Comparison of ENCODE assay signal across 8 cellular contexts in the genomic region with DNA sequence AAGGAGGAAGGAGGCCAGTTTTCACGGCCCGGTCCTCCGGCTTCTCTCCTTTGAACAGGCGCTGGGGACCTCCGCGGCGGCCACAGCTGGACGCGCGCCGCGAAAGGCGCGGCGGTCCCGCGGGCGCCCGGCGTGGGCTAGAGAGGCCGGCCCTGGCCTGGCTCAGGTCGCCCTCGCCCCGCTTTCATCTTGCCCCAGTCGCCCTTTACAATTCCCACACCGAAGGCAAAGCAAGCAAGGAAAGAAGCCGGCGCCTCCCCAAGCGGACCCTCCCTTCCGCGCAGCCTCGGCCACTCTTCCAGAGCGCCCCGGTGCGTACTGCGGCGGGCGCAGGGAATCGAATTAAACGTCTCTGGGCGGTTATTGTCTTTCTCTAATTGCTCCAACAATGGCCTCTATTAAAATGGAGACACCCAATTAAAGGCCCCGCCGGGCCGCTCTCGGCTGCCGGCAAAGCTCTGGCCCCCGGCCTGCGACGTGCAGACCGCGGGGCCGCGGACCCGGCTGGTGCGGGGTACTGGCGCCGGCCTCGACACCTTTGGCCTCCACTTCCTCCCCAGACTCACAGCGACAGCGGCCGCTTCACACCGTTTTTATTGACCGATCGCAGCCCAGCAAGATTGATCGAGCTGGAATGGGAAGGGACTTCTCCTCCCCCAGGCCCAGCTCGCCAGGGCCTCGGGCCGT. TPM values are rescaled to one million over a fixed set of nuclear protein-coding genes. Genes with fewer than 3 reads are reported as not detected.
A peak's percentile ranks its signal among the peaks of the same experiment; 100 is the strongest.
DNase-seq lines count a peak whose midpoint lies in the region; ATAC-seq and TF ChIP-seq lines count a peak whose summit lies in the region.

No MANE protein-coding gene starts in this region.

- no peak for TF ChIP-seq CTCF in left ventricle myocardium inferior (IDR thresholded peaks at IDR 0.05; ENCODE audit: borderline replicate concordance)
- TF ChIP-seq CTCF in breast epithelium (IDR thresholded peaks at IDR 0.05) = no peak

- TF ChIP-seq POLR2A in breast epithelium (IDR thresholded peaks at IDR 0.05) = no peak

- peak overlapping the region; percentile 83 for H4K8ac ChIP-seq in mesendoderm (ENCODE audit: low read depth, low read length)

- peak overlapping the region; percentile 99 for H3K4ac ChIP-seq in mesendoderm (ENCODE audit: low read depth, low read length)

- no CpG with 5 or more reads among the region's 68 CpGs for WGBS in mesendoderm (ENCODE audit: extremely low coverage, insufficient coverage, low lambda C conversion rate)
- under 1% methylated on average over 68 of the region's 68 CpGs for WGBS in urinary bladder

- H3K9me3 ChIP-seq in left ventricle myocardium inferior (replicated peaks) (no peaks in the 10 kb centered on the region), breast epithelium (no peaks in the 10 kb centered on the region)

- peak overlapping the region; percentile 38 for H3K23ac ChIP-seq in mesendoderm (ENCODE audit: low read length)

- peaks cover 2% of the 10 kb centered on the region for H3K79me2 ChIP-seq in mesendoderm (ENCODE audit: control insufficient read depth, insufficient read depth, low read length)

- H2AK5ac ChIP-seq in mesendoderm (ENCODE audit: low read length) = no peak overlapping the region

- H3K18ac ChIP-seq in mesendoderm (ENCODE audit: low read length) = peak overlapping the region; percentile 99

- H4K5ac ChIP-seq in mesendoderm (ENCODE audit: low read length) = no peak overlapping the region

- H3K36me3 ChIP-seq in left ventricle myocardium inferior = no peaks in the 10 kb centered on the region
- no peaks in the 10 kb centered on the region for H3K36me3 ChIP-seq in breast epithelium
- no peaks in the 10 kb centered on the region for H3K36me3 ChIP-seq in mesendoderm (ENCODE audit: control insufficient read depth, insufficient read depth, low read length)
- no peaks in the 10 kb centered on the region for H3K36me3 ChIP-seq in urinary bladder (ENCODE audit: insufficient read depth)

- no peaks in the 10 kb centered on the region for H3K79me1 ChIP-seq in mesendoderm (ENCODE audit: low read length)

- H2BK120ac ChIP-seq in mesendoderm (ENCODE audit: low read depth, low read length) = peak overlapping the region; percentile 75

- H3K4me2 ChIP-seq in mesendoderm (ENCODE audit: low read length) = peak overlapping the region; percentile 73

- peak overlapping the region; percentile 85 for H2BK5ac ChIP-seq in mesendoderm (ENCODE audit: low read length)

- peak overlapping the region; percentile 67 for H3K4me3 ChIP-seq in left ventricle myocardium inferior
- peak overlapping the region; percentile 20 to 87 (median 72) for H3K4me3 ChIP-seq in breast epithelium
- H3K4me3 ChIP-seq in mesendoderm (ENCODE audit: low read length) = peak overlapping the region; percentile 44
- H3K4me3 ChIP-seq in urinary bladder (ENCODE audit: low read depth, low read length) = peak overlapping the region; percentile 58

- DNase-seq in left ventricle myocardium inferior (no peak), Right ventricle myocardium inferior (ENCODE audit: missing footprints) (no peak), breast epithelium (ENCODE audit: low spot score in 2 of 2) (no peak), mesendoderm (peak; percentile 90), GM19238 (ENCODE audit: insufficient read length, low spot score) (no peak)

- peak overlapping the region; percentile 60 for H3K27ac ChIP-seq in left ventricle myocardium inferior (replicated peaks)
- peak overlapping the region; percentile 91 to 96 for H3K27ac ChIP-seq in breast epithelium
- peak overlapping the region; percentile 87 for H3K27ac ChIP-seq in mesendoderm (ENCODE audit: low read depth, low read length)
- H3K27ac ChIP-seq in urinary bladder (ENCODE audit: low read depth) = peak overlapping the region; percentile 69

- peak overlapping the region; percentile 97 for H3K56ac ChIP-seq in mesendoderm (ENCODE audit: low read length)

- ATAC-seq in Right ventricle myocardium inferior (no peak), HG03457 (IDR thresholded peaks at IDR 0.05; ENCODE audit: unreplicated experiment) (no peak), HG03175 (IDR thresholded peaks at IDR 0.05; ENCODE audit: unreplicated experiment) (no peak)

- peaks cover 100% of the 10 kb centered on the region for H3K27me3 ChIP-seq in left ventricle myocardium inferior (ENCODE audit: low read depth)
- H3K27me3 ChIP-seq in breast epithelium = peaks cover 0 to 61% of the 10 kb centered on the region in 2 donors
- peaks cover 2% of the 10 kb centered on the region for H3K27me3 ChIP-seq in mesendoderm (ENCODE audit: insufficient read depth, low read length, poor library complexity)

- intact Hi-C loops in left ventricle myocardium inferior (cut with micrococcal nuclease) (no loop called here), Right ventricle myocardium inferior (cut with DNase I) (loop anchor here (5.0 to 10.0 kb wide), 3 partner anchors 225 to 425 kb away; no protein-coding TSS in a partner anchor), breast epithelium (cut with DNase I; ENCODE audit: low total_unique reads) (no loop called here)

- peaks cover 78% of the 10 kb centered on the region for H3K4me1 ChIP-seq in left ventricle myocardium inferior
- H3K4me1 ChIP-seq in breast epithelium = no peaks in the 10 kb centered on the region
- H3K4me1 ChIP-seq in mesendoderm (ENCODE audit: control insufficient read depth, low read depth, low read length) = peaks cover 11% of the 10 kb centered on the region
- H3K4me1 ChIP-seq in urinary bladder (ENCODE audit: insufficient read depth) = peaks cover 3% of the 10 kb centered on the region

- peak overlapping the region; percentile 90 for H3K9ac ChIP-seq in mesendoderm (ENCODE audit: low read length)

- peak overlapping the region; percentile 80 for H2BK15ac ChIP-seq in mesendoderm (replicated peaks; ENCODE audit: low read depth)

RNA-seq across cellular contexts. Expression of a gene that starts 4.5 kb away (rescaled TPM):
- total RNA-seq in left ventricle myocardium inferior (1.4 TPM), Right ventricle myocardium inferior (1.3 TPM), breast epithelium (10 to 100 TPM in 2 of 3 donors, under 1 TPM in 1; 0.48 to 36.4 (median 28.2) TPM), urinary bladder (10.6 TPM)
- polyA plus RNA-seq in mesendoderm (2013, experiment 1 of 2) = 7.2 TPM
- polyA plus RNA-seq in mesendoderm (2013, experiment 2 of 2) = 6.2 TPM
- 17.9 TPM for polyA plus RNA-seq in urinary bladder
